Comparison of ENCODE assay signal across 8 cellular contexts in the genomic region with DNA sequence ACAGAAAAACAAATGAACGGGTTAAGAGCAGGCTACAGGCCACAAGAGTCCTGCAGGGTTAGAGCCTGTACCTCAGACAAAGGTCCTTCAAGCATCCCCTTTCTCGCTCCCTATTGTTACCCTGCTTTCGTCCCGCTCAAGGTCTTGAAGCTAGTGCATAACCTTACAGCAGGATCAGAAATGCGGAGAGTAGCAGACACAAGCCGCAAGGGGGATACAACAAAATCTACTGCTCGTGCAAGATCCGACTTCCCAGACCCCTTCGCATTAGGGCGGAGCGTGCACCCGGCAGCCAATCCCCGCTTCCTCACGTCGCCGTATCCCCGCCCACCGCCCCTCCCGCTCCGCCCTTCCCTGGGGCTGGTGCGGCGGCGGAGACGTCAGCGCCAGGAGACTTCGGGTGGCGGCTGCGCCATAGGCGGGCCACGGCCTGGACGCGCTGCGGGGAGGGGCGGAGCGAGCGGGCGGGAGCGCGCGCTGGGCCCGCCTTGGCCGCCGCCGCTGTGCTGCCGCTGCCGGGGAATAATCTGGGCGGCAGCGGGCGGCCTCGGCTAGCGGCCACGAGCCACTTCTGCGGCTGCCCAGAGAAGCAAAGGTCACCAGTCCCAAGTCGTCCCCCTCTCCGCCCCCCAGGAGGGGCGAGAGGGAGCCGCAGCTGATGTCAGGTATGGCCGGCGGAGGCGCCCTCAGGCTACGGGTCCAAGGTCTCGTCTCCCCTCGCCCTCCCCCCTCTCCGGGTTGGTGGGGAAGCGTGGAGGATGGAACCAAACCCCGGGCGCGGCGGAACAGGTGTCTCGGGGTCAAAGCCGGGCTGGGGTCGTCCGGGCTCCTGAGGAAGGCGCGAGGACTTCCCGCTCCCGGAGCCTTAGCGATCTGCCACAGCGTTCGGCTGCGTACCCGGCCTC. TPM values are rescaled to one million over a fixed set of nuclear protein-coding genes. Genes with fewer than 3 reads are reported as not detected.
DNase-seq lines count a peak whose midpoint lies in the region; ATAC-seq lines count a peak whose summit lies in the region.

A gene (plus strand): TSS at position 389 of the 905 bp plus-strand sequence. CDS start 51,776 bp downstream, outside the sequence.

- no peaks in the 10 kb centered on the region for H3K9me2 ChIP-seq in GM23248 (ENCODE audit: insufficient read depth)

- peak within 1 kb of the TSS; percentile 97 for H3K4me2 ChIP-seq in GM23248 (ENCODE audit: unreplicated experiment)

- H3K4me3 Mint-ChIP-seq in activated T-helper 1 cell treated with anti-CD3 and anti-CD28 coated beads, Interleukin-12 subunit alpha, Interleukin-12 subunit beta, Interleukin-2, Interleukin-4 antibody, amounts not matched to agents 30 ng/mL and 10 ng/mL and 1 ng/mL, durations not matched to agents 14 hours and 24 hours and 36 hours = peak within 1 kb of the TSS; percentile 94
- H3K4me3 Mint-ChIP-seq in naive B cell = peak within 1 kb of the TSS; percentile 87 to 98 (median 94)
- H3K4me3 Mint-ChIP-seq in stimulated activated memory B cell treated with anti-CD40 and anti-IgM and Interleukin-4, amounts not matched to agents 10 μg/mL and 1 μg/mL and 100 μg/mL, for 72 hours = peak within 1 kb of the TSS; percentile 89

- peak within 1 kb of the TSS; percentile 89 for H3K4me3 ChIP-seq in GM23248

- peaks cover 37% of the 10 kb centered on the region for H3K4me1 ChIP-seq in GM23248 (ENCODE audit: insufficient read depth)

- peak within 1 kb of the TSS; percentile 82 for H3K27ac ChIP-seq in GM23248

- H3K27me3 ChIP-seq in GM23248 (replicated peaks; ENCODE audit: insufficient read depth) = no peaks in the 10 kb centered on the region

- in situ Hi-C loops in GM23248 (cut with MboI) = no loop called here

- H4K20me1 ChIP-seq in GM23248 (ENCODE audit: insufficient read depth) = no peaks in the 10 kb centered on the region

- H3K36me3 ChIP-seq in GM23248 (ENCODE audit: low read depth) = no peaks in the 10 kb centered on the region

- no peaks in the 10 kb centered on the region for H3K9me3 Mint-ChIP-seq in activated T-helper 1 cell treated with anti-CD3 and anti-CD28 coated beads, Interleukin-12 subunit alpha, Interleukin-12 subunit beta, Interleukin-2, Interleukin-4 antibody, amounts not matched to agents 30 ng/mL and 10 ng/mL and 1 ng/mL, durations not matched to agents 14 hours and 24 hours and 36 hours
- H3K9me3 Mint-ChIP-seq in naive B cell = no peaks in the 10 kb centered on the region
- H3K9me3 Mint-ChIP-seq in stimulated activated memory B cell treated with anti-CD40 and anti-IgM and Interleukin-4, amounts not matched to agents 10 μg/mL and 1 μg/mL and 100 μg/mL, for 72 hours = no peaks in the 10 kb centered on the region

- intact Hi-C loops in activated T-helper 1 cell treated with anti-CD3 and anti-CD28 coated beads, Interleukin-12 subunit alpha, Interleukin-12 subunit beta, Interleukin-2, Interleukin-4 antibody, amounts not matched to agents 30 ng/mL and 10 ng/mL and 1 ng/mL, durations not matched to agents 14 hours and 24 hours and 36 hours (cut with micrococcal nuclease) = loop anchor here (1.0 to 5.0 kb wide), 12 partner anchors 11 to 945 kb away; a partner anchor contains a TSS

- H3K9ac ChIP-seq in GM23248 = peak within 1 kb of the TSS; percentile 83

- H3K27ac Mint-ChIP-seq in activated T-helper 1 cell treated with anti-CD3 and anti-CD28 coated beads, Interleukin-12 subunit alpha, Interleukin-12 subunit beta, Interleukin-2, Interleukin-4 antibody, amounts not matched to agents 30 ng/mL and 10 ng/mL and 1 ng/mL, durations not matched to agents 14 hours and 24 hours and 36 hours = peak within 1 kb of the TSS; percentile 99
- H3K27ac Mint-ChIP-seq in naive B cell = peak within 1 kb of the TSS; percentile 92 to 99 (median 96)
- peak within 1 kb of the TSS; percentile 98 for H3K27ac Mint-ChIP-seq in stimulated activated memory B cell treated with anti-CD40 and anti-IgM and Interleukin-4, amounts not matched to agents 10 μg/mL and 1 μg/mL and 100 μg/mL, for 72 hours

- peak; percentile 98 for DNase-seq in EH (ENCODE audit: low read depth)
- DNase-seq in GM23248 = peak; percentile 98
- peak; percentile 82 to 86 for DNase-seq in Kasumi-1 (lab: John Stamatoyannopoulos, UW)
- DNase-seq in RKO (ENCODE audit: low spot score) = peak; percentile 97
- DNase-seq in activated T-helper 1 cell treated with anti-CD3 and anti-CD28 coated beads, Interleukin-12 subunit alpha, Interleukin-12 subunit beta, Interleukin-2, Interleukin-4 antibody, amounts not matched to agents 30 ng/mL and 10 ng/mL and 1 ng/mL, durations not matched to agents 14 hours and 24 hours and 36 hours (ENCODE audit: low spot score) = peak; percentile 94
- DNase-seq in fibroblast of gingiva (ENCODE audit: low read depth) = peak; percentile 99
- peak; percentile 97 for DNase-seq in naive B cell

- peak; percentile 74 to 75 for ATAC-seq in naive B cell (ENCODE audit: low read depth in 2 of 2)
- ATAC-seq in stimulated activated memory B cell treated with anti-CD40 and anti-IgM and Interleukin-4, amounts not matched to agents 10 μg/mL and 1 μg/mL and 100 μg/mL, for 72 hours = peak; percentile 94

- H3K27me3 Mint-ChIP-seq in activated T-helper 1 cell treated with anti-CD3 and anti-CD28 coated beads, Interleukin-12 subunit alpha, Interleukin-12 subunit beta, Interleukin-2, Interleukin-4 antibody, amounts not matched to agents 30 ng/mL and 10 ng/mL and 1 ng/mL, durations not matched to agents 14 hours and 24 hours and 36 hours (ENCODE audit: insufficient read depth) = no peaks in the 10 kb centered on the region
- no peaks in the 10 kb centered on the region for H3K27me3 Mint-ChIP-seq in naive B cell
- H3K27me3 Mint-ChIP-seq in stimulated activated memory B cell treated with anti-CD40 and anti-IgM and Interleukin-4, amounts not matched to agents 10 μg/mL and 1 μg/mL and 100 μg/mL, for 72 hours = no peaks in the 10 kb centered on the region

- H3K9me3 ChIP-seq in GM23248 (ENCODE audit: low read depth) = no peaks in the 10 kb centered on the region

- peaks cover 8% of the 10 kb centered on the region for H3K36me3 Mint-ChIP-seq in activated T-helper 1 cell treated with anti-CD3 and anti-CD28 coated beads, Interleukin-12 subunit alpha, Interleukin-12 subunit beta, Interleukin-2, Interleukin-4 antibody, amounts not matched to agents 30 ng/mL and 10 ng/mL and 1 ng/mL, durations not matched to agents 14 hours and 24 hours and 36 hours (ENCODE audit: low read depth)
- peaks cover 0 to 10% of the 10 kb centered on the region in 2 donors for H3K36me3 Mint-ChIP-seq in naive B cell
- H3K36me3 Mint-ChIP-seq in stimulated activated memory B cell treated with anti-CD40 and anti-IgM and Interleukin-4, amounts not matched to agents 10 μg/mL and 1 μg/mL and 100 μg/mL, for 72 hours = peaks cover 6% of the 10 kb centered on the region

- peaks cover 6% of the 10 kb centered on the region for H3K4me1 Mint-ChIP-seq in activated T-helper 1 cell treated with anti-CD3 and anti-CD28 coated beads, Interleukin-12 subunit alpha, Interleukin-12 subunit beta, Interleukin-2, Interleukin-4 antibody, amounts not matched to agents 30 ng/mL and 10 ng/mL and 1 ng/mL, durations not matched to agents 14 hours and 24 hours and 36 hours (ENCODE audit: low read depth)
- H3K4me1 Mint-ChIP-seq in naive B cell = peaks cover 10 to 27% (median 24%) of the 10 kb centered on the region in 3 donors
- peaks cover 12% of the 10 kb centered on the region for H3K4me1 Mint-ChIP-seq in stimulated activated memory B cell treated with anti-CD40 and anti-IgM and Interleukin-4, amounts not matched to agents 10 μg/mL and 1 μg/mL and 100 μg/mL, for 72 hours

- WGBS in GM23248 (ENCODE audit: low coverage in 1 of 2, low lambda C conversion rate in 2 of 2, missing lambda C conversion rate in 2 of 2), 2 experiments = 0 to 1% methylated on average over 66 to 75 of the region's 82 CpGs

- H3F3A ChIP-seq in GM23248 (ENCODE audit: insufficient read depth) = peaks cover 35% of the 10 kb centered on the region

- H3K79me2 ChIP-seq in GM23248 (ENCODE audit: insufficient read depth) = peaks cover 84% of the 10 kb centered on the region

- peak within 1 kb of the TSS; percentile 95 for H2AFZ ChIP-seq in GM23248

RNA-seq across cellular contexts. Expression of the gene that starts here (rescaled TPM):
- 72.7 and 114 TPM in 2 replicates for total RNA-seq in GM23248 (2014; rRNA removed; shearing (Covaris generic))
- polyA plus RNA-seq in GM23248 (2016; fragmentation: Nextera tagmentation; extraction: Ambion mirVana) (75.2 and 79.0 TPM in 2 replicates), naive B cell (ENCODE audit: low read depth in 6 of 6) (100 to 1,000 TPM in 1 of 6 donors, 10 to 100 TPM in 5; 56.2 to 102 (median 83.6) TPM)
- total RNA-seq in activated T-helper 1 cell treated with anti-CD3 and anti-CD28 coated beads, Interleukin-12 subunit alpha, Interleukin-12 subunit beta, Interleukin-2, Interleukin-4 antibody, amounts not matched to agents 30 ng/mL and 10 ng/mL and 1 ng/mL, durations not matched to agents 14 hours and 24 hours and 36 hours = 35.8 and 41.4 TPM in 2 replicates

Comparison
In these comparisons a context has a peak if more than half of its experiments do, and no peak if none do; other contexts are left out.
1. Peak in every context shown above with its lines: DNase-seq, ATAC-seq, H3K4me3 ChIP-seq and H3K27ac ChIP-seq.